ENCODE assay signal across 8 cellular contexts in genomic region chr17:38729886-38730525, GRCh38. TPM values are rescaled to one million over a fixed set of nuclear protein-coding genes. Genes with fewer than 3 reads are reported as not detected.
DNase-seq lines count a peak whose midpoint lies in the region; ATAC-seq, FAIRE-seq and TF ChIP-seq lines count a peak whose summit lies in the region.

TSS of gene CISD3 (plus strand) at chr17:38730341. CDS start at chr17:38730359, 18 bp downstream.

- H3K36me3 ChIP-seq in BLaER1 treated with 17β-estradiol and CSF1 and Interleukin-3, amounts not matched to agents 10 nM and 100 nM: peaks cover 14 to 37% (median 23%) of the 10 kb centered on the region in 11 experiments
- peaks cover 26% of the 10 kb centered on the region for H3K36me3 ChIP-seq in endodermal cell (ENCODE audit: control insufficient read depth, insufficient read depth, low read length)

- peaks cover 4% of the 10 kb centered on the region for H3K27me3 Mint-ChIP-seq in endodermal cell (ENCODE audit: insufficient read depth)

- peak within 1 kb of the TSS; percentile 68 to 86 (median 78) for H3K4me3 ChIP-seq in BLaER1 treated with 17β-estradiol and CSF1 and Interleukin-3, amounts not matched to agents 10 nM and 100 nM
- H3K4me3 ChIP-seq in endodermal cell (ENCODE audit: low read length): peak within 1 kb of the TSS; percentile 88

- H3K9me3 Mint-ChIP-seq in endodermal cell: no peaks in the 10 kb centered on the region

- peaks cover 11% of the 10 kb centered on the region for H3K4me1 Mint-ChIP-seq in endodermal cell

- H3K4me2 ChIP-seq in BLaER1 treated with 17β-estradiol and CSF1 and Interleukin-3, amounts not matched to agents 10 nM and 100 nM: peak within 1 kb of the TSS; percentile 87 to 98 (median 97)

- H3K4me1 ChIP-seq in BLaER1 treated with 17β-estradiol and CSF1 and Interleukin-3, amounts not matched to agents 10 nM and 100 nM: peaks cover 89 to 96% (median 94%) of the 10 kb centered on the region in 10 experiments
- H3K4me1 ChIP-seq in endodermal cell (ENCODE audit: control insufficient read depth, insufficient read depth, low read length): peaks cover 3% of the 10 kb centered on the region

- DNase-seq in GM19239 (ENCODE audit: insufficient read length, low spot score): peak; percentile 98
- peak; percentile 84 to 93 for DNase-seq in NOMO-1 (lab: John Stamatoyannopoulos, UW; ENCODE audit: unreplicated experiment in 2 of 2)
- DNase-seq in activated CD8-positive, alpha-beta memory T cell treated with anti-CD3 and anti-CD28 coated beads for 4 hours (ENCODE audit: low read depth in 2 of 2): peak; percentile 67 to 73
- peak; percentile 92 for DNase-seq in endodermal cell
- peak; percentile 82 for DNase-seq in midbrain (lab: John Stamatoyannopoulos, UW)
- DNase-seq in stimulated activated CD8-positive, alpha-beta memory T cell treated with anti-CD3 and anti-CD28 coated beads, Interleukin-15, amount 100 ng/mL, for 48 hours (ENCODE audit: low read depth in 2 of 2): peak; percentile 84 to 85

- TF ChIP-seq CTCF in endodermal cell (conservative IDR thresholded peaks at IDR 0.05): peak; percentile 79

- peaks cover 3 to 36% (median 31%) of the 10 kb centered on the region in 11 experiments; a peak in 17 of 22 replicates for H4K20me1 ChIP-seq in BLaER1 treated with 17β-estradiol and CSF1 and Interleukin-3, amounts not matched to agents 10 nM and 100 nM

- H3K27me3 ChIP-seq in BLaER1 treated with 17β-estradiol and CSF1 and Interleukin-3, amounts not matched to agents 10 nM and 100 nM: no peaks in the 10 kb centered on the region
- H3K27me3 ChIP-seq in endodermal cell (ENCODE audit: control insufficient read depth, insufficient read depth, low read length, poor library complexity, severe bottlenecking): no peaks in the 10 kb centered on the region

- H3K27ac ChIP-seq in BLaER1 treated with 17β-estradiol and CSF1 and Interleukin-3, amounts not matched to agents 10 nM and 100 nM: peak within 1 kb of the TSS; percentile 55 to 95 (median 90)
- peak within 1 kb of the TSS; percentile 72 for H3K27ac ChIP-seq in endodermal cell (ENCODE audit: low read depth, low read length)

- ATAC-seq in HG03460 (IDR thresholded peaks at IDR 0.05; ENCODE audit: unreplicated experiment): peak; percentile 82

- peak within 1 kb of the TSS; percentile 78 to 87 (median 85) for H3K9ac ChIP-seq in BLaER1 treated with 17β-estradiol and CSF1 and Interleukin-3, amounts not matched to agents 10 nM and 100 nM
- peak within 1 kb of the TSS; percentile 64 for H3K9ac ChIP-seq in endodermal cell (ENCODE audit: extremely low read depth, low read length, poor library complexity, severe bottlenecking)

- no peak for FAIRE-seq in GM19239 (lab: Jason Lieb, UNC)

- WGBS in endodermal cell (ENCODE audit: insufficient coverage in 1 of 2, insufficient read length in 1 of 2), 2 experiments: 1 to 3% methylated on average over 18 to 92 of the region's 92 CpGs

- H3K4me3 Mint-ChIP-seq in endodermal cell: peak within 1 kb of the TSS; percentile 78

- H3K36me3 Mint-ChIP-seq in endodermal cell (ENCODE audit: low read depth): peaks cover 22% of the 10 kb centered on the region

- peaks cover 0 to 6% (median 0%) of the 10 kb centered on the region in 11 experiments; a peak in 1 of 22 replicates for H3K9me3 ChIP-seq in BLaER1 treated with 17β-estradiol and CSF1 and Interleukin-3, amounts not matched to agents 10 nM and 100 nM (replicated peaks in 1 of 11)
- no peaks in the 10 kb centered on the region for H3K9me3 ChIP-seq in endodermal cell (ENCODE audit: control insufficient read depth, low read length)

- H3K27ac Mint-ChIP-seq in endodermal cell: peak within 1 kb of the TSS; percentile 88

RNA-seq across cellular contexts. Expression of gene CISD3, which starts in this region (rescaled TPM):
- 10 to 100 TPM in 1 of 2 donors, 1 to 10 TPM in 1; 8.9 to 11.2 TPM for total RNA-seq in endodermal cell
- 5.7 TPM for polyA plus RNA-seq in endodermal cell (2013, experiment 1 of 2)
- polyA plus RNA-seq in endodermal cell (2013, experiment 2 of 2): 6.3 TPM

Comparison
In these comparisons a context has a peak if more than half of its experiments do, and no peak if none do; other contexts are left out.
1. Peak in every context shown above with its lines: DNase-seq, ATAC-seq, H3K4me3 ChIP-seq and H3K27ac ChIP-seq.